7 cellular contexts compared by ENCODE assay signal in genomic region chr1:25636141-25636540, GRCh38. TPM values are rescaled to one million over a fixed set of nuclear protein-coding genes. Genes with fewer than 3 reads are reported as not detected.
DNase-seq lines count a peak whose midpoint lies in the region; ATAC-seq, FAIRE-seq and TF ChIP-seq lines count a peak whose summit lies in the region.
"Not testable (repeated sequence)": the region's sequence is repeated elsewhere in the genome, so short reads cannot be mapped to it uniquely, and the experiment has no call there.

No MANE protein-coding gene starts in this region.

- not testable (repeated sequence) for H3K79me2 ChIP-seq in K562 (ENCODE audit: control insufficient read depth, insufficient read depth, low read length)

- DNase-seq in DMS53 (lab: John Stamatoyannopoulos, UW) (peak; percentile 23), OCI-M1 (lab: John Stamatoyannopoulos, UW) (peak; percentile 11), K562 (ENCODE audit: extremely low read depth in 1 of 4, low spot score in 3 of 4) (peak in 1 of 4 experiments; percentile 19), lower leg skin (ENCODE audit: low spot score in 2 of 2) (peak; percentile 6 to 25), osteocyte (ENCODE audit: extremely low spot score, unreplicated experiment) (peak; percentile 13)
- peak; percentile 46 for DNase-seq in activated CD8-positive, alpha-beta memory T cell treated with anti-CD3 and anti-CD28 coated beads for 24 hours
- peak; percentile 14 for DNase-seq in activated T-cell treated with anti-CD3 and anti-CD28 coated beads, Interleukin-2, amount 50 U/mL, for 24 hours

- H3K9me3 ChIP-seq in K562 (replicated peaks; ENCODE audit: control insufficient read depth, insufficient read depth, low read depth, low read length): not testable (repeated sequence)

- not testable (repeated sequence) for H3K4me2 ChIP-seq in K562 (ENCODE audit: insufficient read depth, low read length)

- not testable (repeated sequence) for BruUV-seq in K562 (replicated peaks; lab: Mats Ljungman, UMichigan)

- not testable (repeated sequence) for FAIRE-seq in K562 (lab: Jason Lieb, UNC)

- H3K9ac ChIP-seq in K562 (ENCODE audit: insufficient read depth in 1 of 2, low read depth in 2 of 2, low read length in 2 of 2): not testable (repeated sequence)

- not testable (repeated sequence) for H3K4me1 ChIP-seq in K562 (replicated peaks in 1 of 2; ENCODE audit: control insufficient read depth in 2 of 2, insufficient read depth in 2 of 2, low read length in 2 of 2)

- H3K36me3 Mint-ChIP-seq in activated T-cell treated with anti-CD3 and anti-CD28 coated beads, Interleukin-2, amount 50 U/mL, for 24 hours (ENCODE audit: low read depth): peaks cover 18% of the 10 kb centered on the region
- peaks cover 45% of the 10 kb centered on the region for H3K36me3 Mint-ChIP-seq in osteocyte (ENCODE audit: unreplicated experiment)

- H3K27me3 ChIP-seq in K562 (ENCODE audit: control insufficient read depth in 2 of 2, insufficient read depth in 2 of 2, low read length in 2 of 2): not testable (repeated sequence)

- POLR2A ChIA-PET in K562 (lab: Yijun Ruan, JAX): not testable (repeated sequence)

- not testable (repeated sequence) for TF ChIP-seq EP300 in K562 (IDR thresholded peaks at IDR 0.05; ENCODE audit: low read length)

- not testable (repeated sequence) for H3K4me3 Mint-ChIP-seq in activated T-cell treated with anti-CD3 and anti-CD28 coated beads, Interleukin-2, amount 50 U/mL, for 24 hours; osteocyte (ENCODE audit: unreplicated experiment)

- TF ChIP-seq CTCF in K562 (IDR thresholded peaks at IDR 0.05 in 2 of 3, conservative IDR thresholded peaks at IDR 0.05 in 1 of 3; ENCODE audit: insufficient read depth in 2 of 3, low read depth in 1 of 3, low read length in 3 of 3); lower leg skin (IDR thresholded peaks at IDR 0.05); osteocyte (IDR thresholded peaks at IDR 0.05): not testable (repeated sequence)

- H3K27ac Mint-ChIP-seq in activated T-cell treated with anti-CD3 and anti-CD28 coated beads, Interleukin-2, amount 50 U/mL, for 24 hours; osteocyte (ENCODE audit: unreplicated experiment): not testable (repeated sequence)

- TF ChIP-seq RAD21 in K562 (CRISPR knock-in tag; conservative IDR thresholded peaks at IDR 0.05 in 1 of 2, IDR thresholded peaks at IDR 0.05 in 1 of 2): not testable (repeated sequence)

- TF ChIP-seq POLR2A in K562 (conservative IDR thresholded peaks at IDR 0.05); lower leg skin (IDR thresholded peaks at IDR 0.05): not testable (repeated sequence)

- peaks cover 71% of the 10 kb centered on the region for H3K4me1 Mint-ChIP-seq in activated T-cell treated with anti-CD3 and anti-CD28 coated beads, Interleukin-2, amount 50 U/mL, for 24 hours (ENCODE audit: low read depth)
- peaks cover 11% of the 10 kb centered on the region for H3K4me1 Mint-ChIP-seq in osteocyte (ENCODE audit: unreplicated experiment)

- in situ Hi-C loops in K562 (cut with MboI): not testable (repeated sequence)

- intact Hi-C loops in K562 (cut with micrococcal nuclease); lower leg skin (cut with DNase I; ENCODE audit: low total_unique reads): not testable (repeated sequence)

- H3K4me3 ChIP-seq in K562; lower leg skin (ENCODE audit: low read depth, poor library complexity, severe bottlenecking): not testable (repeated sequence)

- H3K36me3 ChIP-seq in K562 (ENCODE audit: control insufficient read depth, insufficient read depth, low read length): not testable (repeated sequence)

- CTCF ChIA-PET in K562 (lab: Yijun Ruan, JAX; ENCODE audit: low intra/inter-chr PET ratio): not testable (repeated sequence)

- H2AFZ ChIP-seq in K562 (ENCODE audit: low read depth, low read length): not testable (repeated sequence)

- H3K27me3 Mint-ChIP-seq in activated T-cell treated with anti-CD3 and anti-CD28 coated beads, Interleukin-2, amount 50 U/mL, for 24 hours: not testable (repeated sequence)
- peaks cover 35% of the 10 kb centered on the region for H3K27me3 Mint-ChIP-seq in osteocyte (ENCODE audit: unreplicated experiment)

- H3K27ac ChIP-seq in K562 (ENCODE audit: extremely low read depth, low read depth, low read length): not testable (repeated sequence)

- not testable (repeated sequence) for H3K9me3 Mint-ChIP-seq in activated T-cell treated with anti-CD3 and anti-CD28 coated beads, Interleukin-2, amount 50 U/mL, for 24 hours
- peaks cover 32% of the 10 kb centered on the region for H3K9me3 Mint-ChIP-seq in osteocyte (ENCODE audit: unreplicated experiment)

- WGBS in K562 (ENCODE audit: insufficient coverage, low coverage, missing lambda C conversion rate): 3% methylated on average over 7 of the region's 7 CpGs
- 86 to 88% methylated on average over 7 of the region's 7 CpGs for WGBS in lower leg skin, 2 donors

- H4K20me1 ChIP-seq in K562 (replicated peaks; ENCODE audit: control insufficient read depth, insufficient read depth, low read length): not testable (repeated sequence)

- ATAC-seq in K562: not testable (repeated sequence)

- not testable (repeated sequence) for H3K9me1 ChIP-seq in K562 (ENCODE audit: control insufficient read depth, insufficient read depth, low read length)

TF ChIP-seq in K562, 482 proteins besides CTCF, POLR2A, EP300 and RAD21:
- TF ChIP-seq TRIM28 (IDR thresholded peaks at IDR 0.05): peak; percentile 94
- TF ChIP-seq XRCC3 (IDR thresholded peaks at IDR 0.05): peak; percentile 55; the same call in 1 of the 2 replicates
- TF ChIP-seq CBX3 (IDR thresholded peaks at IDR 0.05; ENCODE audit: borderline replicate concordance in 1 of 2, low read length in 2 of 2): peak in 1 of 2 experiments; percentile 84; a peak in 1 of 3 replicates
- peak; percentile 93 for TF ChIP-seq CBX5 (IDR thresholded peaks at IDR 0.05; ENCODE audit: borderline replicate concordance, low read depth)
- TF ChIP-seq TRIM24 (IDR thresholded peaks at IDR 0.05): 0 out of 4 replicates have a peak, but pooled peaks of 1 of the 2 experiments have one; percentile 30

RNA-seq across cellular contexts. Expression of gene MAN1C1, which starts 19.6 kb away (rescaled TPM):
- 0.19 TPM in 1 of 2 replicates, not detected in the other for total RNA-seq in K562 (2011; cell fraction: chromatin; rRNA removed; ENCODE audit: low replicate concordance)
- 0.13 and 0.50 TPM in 2 replicates for total RNA-seq in K562 (2011; cell fraction: nucleolus; rRNA removed)
- 0.22 and 0.46 TPM in 2 replicates for total RNA-seq in K562 (2011; cell fraction: nucleoplasm; rRNA removed)
- total RNA-seq in K562 (2014; rRNA removed) (not detected in 2 replicates), K562 (2014; rRNA removed; fragmentation: Illumina TruSeq; extraction: Trizol) (0.15 TPM in 1 of 2 replicates, not detected in the other), K562 (2015; rRNA removed; fragmentation: Illumina TruSeq; extraction: Trizol) (0.18 TPM in 1 of 2 replicates, not detected in the other), K562 (2021) (0.22 and 0.44 TPM in 2 replicates), lower leg skin (1 to 10 TPM; 5.9 to 7.3 (median 6.6) TPM), osteocyte (64.7 and 73.3 TPM in 2 replicates)
- polyA plus RNA-seq in K562 (2011; rRNA removed) (0.06 and 0.11 TPM in 2 replicates), K562 (2014; fragmentation: Illumina TruSeq; extraction: Trizol) (0.04 and 0.29 TPM in 2 replicates), K562 (2014; fragmentation: Nextera tagmentation; extraction: Ambion mirVana) (not detected), K562 (2014; rRNA removed) (0.04 TPM in 1 of 2 replicates, not detected in the other)
- 0.07 TPM in 2 replicates for polyA plus RNA-seq in K562 (2011; cell fraction: cytosol; rRNA removed)
- 0.07 and 0.25 TPM in 2 replicates for polyA plus RNA-seq in K562 (2011; cell fraction: nucleus; rRNA removed)
- polyA plus RNA-seq in K562 (2012): 0.07 and 0.53 TPM in 2 replicates
- 0.18 TPM in 1 of 2 replicates, not detected in the other for polyA minus RNA-seq in K562 (2011; rRNA and poly(A)+ RNA removed)
- not detected in 2 replicates for polyA minus RNA-seq in K562 (2011; cell fraction: cytosol; rRNA and poly(A)+ RNA removed)
- polyA minus RNA-seq in K562 (2011; cell fraction: nucleus; rRNA and poly(A)+ RNA removed): 0.13 TPM in 1 of 2 replicates, not detected in the other

Comparison
In these comparisons a context has a peak if more than half of its experiments do, and no peak if none do; other contexts are left out.
1. RNA of gene MAN1C1, which starts 19.6 kb away (total RNA-seq): 64.7 to 73.3 TPM in osteocyte and 5.9 to 7.3 TPM in lower leg skin; 0.13 to 0.50 TPM in K562; every median in the first group is over 4 times any median in the second.